Comparison of ENCODE assay signal across 23 cellular contexts in the genomic region with DNA sequence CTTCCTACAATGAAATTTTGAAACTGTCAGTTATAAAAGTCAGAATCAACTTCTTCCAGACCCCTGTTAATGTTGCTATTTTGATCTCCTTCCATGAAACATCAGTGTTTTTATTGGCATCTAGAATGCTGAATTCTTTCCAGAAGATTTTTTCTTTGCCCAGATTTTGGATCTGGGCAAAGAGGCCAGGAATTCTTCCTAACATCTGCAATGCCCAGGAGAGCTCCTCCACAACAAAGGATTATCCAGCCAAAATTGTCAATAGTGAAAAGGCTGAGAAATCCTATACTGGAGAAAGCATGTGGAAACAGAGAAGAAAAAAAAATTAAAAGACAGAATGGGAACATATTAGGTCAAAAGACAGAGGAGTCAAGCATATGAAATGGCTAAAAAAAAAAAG.
DNase-seq lines count a peak whose midpoint lies in the region; ATAC-seq and TF ChIP-seq lines count a peak whose summit lies in the region.
"Had no signal": no experiment of that assay in that cellular context is flagged by ENCODE, and none has a peak within 500 bp of the region (broad histone marks: within the 10 kb centered on the region; RNA-seq: fewer than 3 reads in every experiment).

No MANE protein-coding gene starts in this region.

- H3K4me3 ChIP-seq in ascending aorta = no peak overlapping the region
- H3K4me3 ChIP-seq in lower leg skin (ENCODE audit: low read depth, poor library complexity, severe bottlenecking) = no peak overlapping the region
- H3K4me3 ChIP-seq: BLaER1 treated with 17β-estradiol and CSF1 and Interleukin-3, amounts not matched to agents 10 nM and 100 nM; HAP-1; K562; SJSA1 had no signal

- H3K9me3 ChIP-seq in ascending aorta = no peaks in the 10 kb centered on the region
- H3K9me3 ChIP-seq: BLaER1 treated with 17β-estradiol and CSF1 and Interleukin-3, amounts not matched to agents 10 nM and 100 nM; HAP-1; SJSA1 had no signal

- DNase-seq in NCI-H446 (lab: John Stamatoyannopoulos, UW) (peak; percentile 44 to 77), ascending aorta (ENCODE audit: low spot score in 2 of 2) (no peak), fibroblast of gingiva (ENCODE audit: low read depth) (peak; percentile 66), sciatic nerve (ENCODE audit: low spot score) (no peak), NOMO-1 treated with dmso at 0.1 percent for 144 hours (lab: John Stamatoyannopoulos, UW; ENCODE audit: unreplicated experiment) (no peak), lower leg skin (ENCODE audit: low spot score in 2 of 2) (no peak), posterior vena cava (ENCODE audit: low spot score) (no peak)
- no peak for DNase-seq in activated CD8-positive, alpha-beta memory T cell treated with anti-CD3 and anti-CD28 coated beads, Interleukin-2, amount 50 U/mL, for 48 hours
- DNase-seq: CD4-positive, alpha-beta memory T cell; DND-41; NCI-H1092 treated with DMSO at 0.1 percent for 48 hours; NCI-H146; NCI-H2029 treated with DMSO at 0.1 percent for 48 hours; NCI-H226; NCI-H524 treated with DMSO at 0.1 percent for 48 hours; NCI-H82 had no signal

- TF ChIP-seq CTCF in ascending aorta (IDR thresholded peaks at IDR 0.05) (no peak), lower leg skin (IDR thresholded peaks at IDR 0.05) (no peak)

- ATAC-seq in sciatic nerve = peak; percentile 73
- ATAC-seq: HepG2, K562, Right ventricle myocardium inferior had no signal

- intact Hi-C loops in ascending aorta (cut with DNase I) (no loop called here), sciatic nerve (cut with DNase I) (no loop called here), lower leg skin (cut with DNase I; ENCODE audit: low total_unique reads) (no loop called here), posterior vena cava (cut with DNase I) (no loop called here)

- TF ChIP-seq POLR2A in lower leg skin (IDR thresholded peaks at IDR 0.05) = no peak

- H3K36me3 ChIP-seq in ascending aorta = no peaks in the 10 kb centered on the region
- H3K36me3 ChIP-seq: BLaER1 treated with 17β-estradiol and CSF1 and Interleukin-3, amounts not matched to agents 10 nM and 100 nM; HAP-1; SJSA1 had no signal

- H3K4me1 ChIP-seq in ascending aorta = peaks cover 10 to 30% of the 10 kb centered on the region in 2 donors
- H3K4me1 ChIP-seq: BLaER1 treated with 17β-estradiol and CSF1 and Interleukin-3, amounts not matched to agents 10 nM and 100 nM; SJSA1 had no signal

- peak overlapping the region; percentile 0 to 73 for H3K27ac ChIP-seq in ascending aorta
- H3K27ac ChIP-seq: BLaER1 treated with 17β-estradiol and CSF1 and Interleukin-3, amounts not matched to agents 10 nM and 100 nM; HL-60; SJSA1 had no signal

- no peaks in the 10 kb centered on the region for H3K27me3 ChIP-seq in ascending aorta
- H3K27me3 ChIP-seq: BLaER1 treated with 17β-estradiol and CSF1 and Interleukin-3, amounts not matched to agents 10 nM and 100 nM; SJSA1 had no signal

Comparison
In these comparisons a context has a peak if more than half of its experiments do, and no peak if none do; other contexts are left out.
1. DNase-seq: peak in NCI-H446 (2 of 2) and fibroblast of gingiva (single experiment); none in ascending aorta (0 of 2), sciatic nerve (single experiment), NOMO-1 treated with dmso at 0.1 percent for 144 hours (single experiment), activated CD8-positive, alpha-beta memory T cell treated with anti-CD3 and anti-CD28 coated beads, Interleukin-2, amount 50 U/mL, for 48 hours (single experiment), lower leg skin (0 of 2) and posterior vena cava (single experiment).